12 cellular contexts compared by ENCODE assay signal in genomic region chr4:129146639-129147038, GRCh38.
"Had no signal": no experiment of that assay in that cellular context is flagged by ENCODE, and none has a peak within 500 bp of the region (broad histone marks: within the 10 kb centered on the region; RNA-seq: fewer than 3 reads in every experiment).

No MANE protein-coding gene starts in this region.

- H3K27me3 ChIP-seq: dorsolateral prefrontal cortex, esophagus muscularis mucosa, thyroid gland had no signal

- H3K9me3 Mint-ChIP-seq: activated naive CD4-positive, alpha-beta T cell treated with anti-CD3 and anti-CD28 coated beads, Interleukin-2, amount 10 ng/mL, durations not matched to agents 7 days and 5 days; activated T-helper 17 cell treated with anti-CD3 and anti-CD28 coated beads, Interleukin-2, amount 50 U/mL, for 72 hours; memory B cell; natural killer cell; stimulated activated memory B cell treated with anti-CD40 and anti-IgM and Interleukin-4, amounts not matched to agents 10 μg/mL and 1 μg/mL and 100 μg/mL, for 72 hours had no signal

- DNase-seq: activated CD4-positive, CD25-positive, alpha-beta regulatory T cell treated with anti-CD3 and anti-CD28 coated beads, Interleukin-2, amount 50 U/mL, for 72 hours; activated naive CD4-positive, alpha-beta T cell treated with anti-CD3 and anti-CD28 coated beads, Interleukin-2, amount 10 ng/mL, durations not matched to agents 7 days and 5 days; dorsolateral prefrontal cortex; hippocampal formation; left ventricle myocardium superior; natural killer cell; stimulated activated CD4-positive, alpha-beta T cell treated with anti-CD3 and anti-CD28 coated beads, Interleukin-2, amount 100 ng/mL, for 48 hours; thyroid gland had no signal

- H3K36me3 ChIP-seq: esophagus muscularis mucosa, thyroid gland had no signal

- H3K27me3 Mint-ChIP-seq: activated naive CD4-positive, alpha-beta T cell treated with anti-CD3 and anti-CD28 coated beads, Interleukin-2, amount 10 ng/mL, durations not matched to agents 7 days and 5 days had no signal

- ATAC-seq: activated T-helper 17 cell treated with anti-CD3 and anti-CD28 coated beads, Interleukin-2, amount 50 U/mL, for 72 hours; left ventricle myocardium superior; natural killer cell; stimulated activated memory B cell treated with anti-CD40 and anti-IgM and Interleukin-4, amounts not matched to agents 10 μg/mL and 1 μg/mL and 100 μg/mL, for 72 hours had no signal

- H3K9me3 ChIP-seq: esophagus muscularis mucosa, thyroid gland had no signal

- H3K36me3 Mint-ChIP-seq: activated naive CD4-positive, alpha-beta T cell treated with anti-CD3 and anti-CD28 coated beads, Interleukin-2, amount 10 ng/mL, durations not matched to agents 7 days and 5 days; memory B cell; natural killer cell; stimulated activated memory B cell treated with anti-CD40 and anti-IgM and Interleukin-4, amounts not matched to agents 10 μg/mL and 1 μg/mL and 100 μg/mL, for 72 hours had no signal

- H3K27ac Mint-ChIP-seq: activated naive CD4-positive, alpha-beta T cell treated with anti-CD3 and anti-CD28 coated beads, Interleukin-2, amount 10 ng/mL, durations not matched to agents 7 days and 5 days; activated T-helper 17 cell treated with anti-CD3 and anti-CD28 coated beads, Interleukin-2, amount 50 U/mL, for 72 hours; memory B cell; natural killer cell; stimulated activated memory B cell treated with anti-CD40 and anti-IgM and Interleukin-4, amounts not matched to agents 10 μg/mL and 1 μg/mL and 100 μg/mL, for 72 hours had no signal

- H3K4me1 ChIP-seq: esophagus muscularis mucosa, thyroid gland had no signal

- H3K4me1 Mint-ChIP-seq: activated naive CD4-positive, alpha-beta T cell treated with anti-CD3 and anti-CD28 coated beads, Interleukin-2, amount 10 ng/mL, durations not matched to agents 7 days and 5 days; activated T-helper 17 cell treated with anti-CD3 and anti-CD28 coated beads, Interleukin-2, amount 50 U/mL, for 72 hours; memory B cell; natural killer cell; stimulated activated memory B cell treated with anti-CD40 and anti-IgM and Interleukin-4, amounts not matched to agents 10 μg/mL and 1 μg/mL and 100 μg/mL, for 72 hours had no signal

- H3K4me3 Mint-ChIP-seq: activated naive CD4-positive, alpha-beta T cell treated with anti-CD3 and anti-CD28 coated beads, Interleukin-2, amount 10 ng/mL, durations not matched to agents 7 days and 5 days; activated T-helper 17 cell treated with anti-CD3 and anti-CD28 coated beads, Interleukin-2, amount 50 U/mL, for 72 hours; memory B cell; natural killer cell; stimulated activated memory B cell treated with anti-CD40 and anti-IgM and Interleukin-4, amounts not matched to agents 10 μg/mL and 1 μg/mL and 100 μg/mL, for 72 hours had no signal

- H3K4me3 ChIP-seq: dorsolateral prefrontal cortex, esophagus muscularis mucosa, thyroid gland had no signal

- H3K27ac ChIP-seq: dorsolateral prefrontal cortex, esophagus muscularis mucosa, thyroid gland had no signal
